31 cellular contexts compared by ENCODE assay signal in the genomic region with DNA sequence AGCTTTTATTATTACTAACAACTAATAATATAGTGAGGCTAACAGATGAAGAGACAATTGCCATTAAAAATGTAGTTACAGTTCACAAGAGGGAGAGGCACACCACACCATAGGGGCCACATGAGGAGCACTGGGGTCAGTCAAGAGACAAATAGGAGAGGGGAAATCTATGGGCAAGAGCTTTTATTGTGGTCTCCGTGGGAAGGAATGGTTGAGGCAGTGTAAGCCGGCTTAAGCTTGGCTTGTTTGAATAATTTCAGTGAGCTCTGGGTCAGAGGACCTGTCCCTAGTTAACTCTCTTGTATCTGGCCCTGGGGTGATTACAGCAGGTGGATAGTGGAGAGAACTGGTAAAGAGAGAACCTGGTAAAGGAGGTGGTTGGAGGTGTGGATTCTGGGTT. TPM values are rescaled to one million over a fixed set of nuclear protein-coding genes. Genes with fewer than 3 reads are reported as not detected.
"Had no signal": no experiment of that assay in that cellular context is flagged by ENCODE, and none has a peak within 500 bp of the region (broad histone marks: within the 10 kb centered on the region; RNA-seq: fewer than 3 reads in every experiment).

No MANE protein-coding gene starts in this region.

- H3K27ac ChIP-seq: foreskin keratinocyte, gastrocnemius medialis, heart left ventricle, VCaP had no signal

- H3K36me3 ChIP-seq: gastrocnemius medialis had no signal

- DNase-seq: activated B cell treated with CpG ODN at 0.5 μM for 24 hours; activated CD4-positive, alpha-beta T cell treated with anti-CD3 and anti-CD28 coated beads for 48 hours; activated CD4-positive, alpha-beta T cell treated with anti-CD3 and anti-CD28 coated beads, Interleukin-2, amount 50 U/mL, for 1 hour; activated CD4-positive, alpha-beta T cell treated with anti-CD3 and anti-CD28 coated beads, Interleukin-2, amount 50 U/mL, for 48 hours; activated CD8-positive, alpha-beta memory T cell treated with anti-CD3 and anti-CD28 coated beads for 24 hours; activated CD8-positive, alpha-beta T cell treated with anti-CD3 and anti-CD28 coated beads for 36 hours; activated effector memory CD4-positive, alpha-beta T cell treated with Interleukin-2 at 50 U/mL for 16 hours; activated gamma-delta T cell treated with Interleukin-2 at 50 U/mL for 16 hours; activated naive CD4-positive, alpha-beta T cell treated with anti-CD3 and anti-CD28 coated beads, Interleukin-2, amount 50 U/mL, for 16 hours; activated naive CD4-positive, alpha-beta T cell treated with Interleukin-2 at 50 U/mL for 16 hours; activated T-cell treated with anti-CD3 and anti-CD28 coated beads, Interleukin-2, amount 50 U/mL, for 4 hours; amniotic stem cell; anterior cingulate cortex; caudate nucleus; cortex of kidney; dermis blood vessel endothelial cell; effector CD4-positive, alpha-beta T cell; effector memory CD8-positive, alpha-beta T cell; erythroblast; foreskin keratinocyte; gastrocnemius medialis; glutamatergic neuron; heart left ventricle; T-helper 2 cell had no signal

- H3K27me3 Mint-ChIP-seq: activated B cell treated with CpG ODN at 0.5 μM for 24 hours; activated CD8-positive, alpha-beta T cell treated with anti-CD3 and anti-CD28 coated beads for 36 hours; activated naive CD8-positive, alpha-beta T cell; activated T-helper 17 cell treated with anti-CD3 and anti-CD28 coated beads, Interleukin-2, amount 50 U/mL, for 72 hours; effector memory CD8-positive, alpha-beta T cell had no signal

- H3K4me1 ChIP-seq: esophagus muscularis mucosa, foreskin keratinocyte, gastrocnemius medialis, heart left ventricle had no signal

- H3K4me3 ChIP-seq: esophagus muscularis mucosa, gastrocnemius medialis, heart left ventricle had no signal

- H3K27ac Mint-ChIP-seq: activated B cell treated with CpG ODN at 0.5 μM for 24 hours; activated CD8-positive, alpha-beta T cell treated with anti-CD3 and anti-CD28 coated beads for 36 hours; activated naive CD8-positive, alpha-beta T cell; activated T-helper 17 cell treated with anti-CD3 and anti-CD28 coated beads, Interleukin-2, amount 50 U/mL, for 72 hours; effector memory CD8-positive, alpha-beta T cell had no signal

- H3K4me3 Mint-ChIP-seq: activated B cell treated with CpG ODN at 0.5 μM for 24 hours; activated CD8-positive, alpha-beta T cell treated with anti-CD3 and anti-CD28 coated beads for 36 hours; activated naive CD8-positive, alpha-beta T cell; activated T-cell treated with anti-CD3 and anti-CD28 coated beads, Interleukin-2, amount 50 U/mL, for 4 hours; activated T-helper 17 cell treated with anti-CD3 and anti-CD28 coated beads, Interleukin-2, amount 50 U/mL, for 72 hours; effector memory CD8-positive, alpha-beta T cell had no signal

- ATAC-seq: activated CD4-positive, CD25-positive, alpha-beta regulatory T cell treated with anti-CD3 and anti-CD28 coated beads, Interleukin-2, amount 50 U/mL, for 24 hours; activated CD8-positive, alpha-beta T cell treated with anti-CD3 and anti-CD28 coated beads for 36 hours; activated T-cell treated with anti-CD3 and anti-CD28 coated beads, Interleukin-2, amount 50 U/mL, for 4 hours; activated T-helper 17 cell treated with anti-CD3 and anti-CD28 coated beads, Interleukin-2, amount 50 U/mL, for 72 hours; effector memory CD8-positive, alpha-beta T cell; foreskin keratinocyte; gastrocnemius medialis; heart left ventricle had no signal

- H3K4me1 Mint-ChIP-seq: activated B cell treated with CpG ODN at 0.5 μM for 24 hours; activated T-helper 17 cell treated with anti-CD3 and anti-CD28 coated beads, Interleukin-2, amount 50 U/mL, for 72 hours had no signal

- H3K27me3 ChIP-seq: esophagus muscularis mucosa, foreskin keratinocyte, gastrocnemius medialis, heart left ventricle had no signal

RNA-seq across cellular contexts. Expression of a gene that starts 35.3 kb away (rescaled TPM):
- total RNA-seq: activated B cell treated with CpG ODN at 0.5 μM for 24 hours; activated CD8-positive, alpha-beta T cell treated with anti-CD3 and anti-CD28 coated beads for 36 hours; activated T-cell treated with anti-CD3 and anti-CD28 coated beads, Interleukin-2, amount 50 U/mL, for 4 hours; astrocyte; dermis blood vessel endothelial cell; foreskin keratinocyte had no signal
- polyA plus RNA-seq: foreskin keratinocyte had no signal

RNA-seq across cellular contexts. Expression of a gene that starts 55.2 kb away (rescaled TPM):
- total RNA-seq: activated B cell treated with CpG ODN at 0.5 μM for 24 hours; activated CD8-positive, alpha-beta T cell treated with anti-CD3 and anti-CD28 coated beads for 36 hours; activated T-cell treated with anti-CD3 and anti-CD28 coated beads, Interleukin-2, amount 50 U/mL, for 4 hours; activated T-helper 17 cell treated with anti-CD3 and anti-CD28 coated beads, Interleukin-2, amount 50 U/mL, for 72 hours; astrocyte; foreskin keratinocyte; T-helper 1 cell treated with Interleukin-12 subunit alpha and Interleukin-12 subunit beta and Interleukin-4 antibody, amounts not matched to agents 30 ng/mL and 1 ng/mL, for 36 hours had no signal
- polyA plus RNA-seq: foreskin keratinocyte had no signal
